In the genomic region with DNA sequence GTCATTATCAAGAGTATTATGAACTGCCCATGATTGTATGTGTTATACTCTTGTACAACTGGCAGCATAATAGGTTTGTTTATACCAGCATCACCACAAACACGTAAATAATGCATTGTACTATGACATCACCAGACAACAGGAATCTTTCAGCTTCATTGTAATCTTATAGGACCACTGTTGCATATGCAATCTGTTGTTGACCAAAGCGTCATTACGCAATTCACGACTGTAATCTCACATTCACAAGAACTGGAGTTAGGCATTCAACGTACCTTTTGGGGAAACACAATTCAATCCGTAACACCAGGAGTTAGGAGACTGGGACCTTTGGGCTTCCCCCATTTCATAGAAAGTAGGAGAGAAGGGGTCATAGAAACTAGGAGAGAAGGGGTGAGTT, we compare ENCODE assay signal across 36 cellular contexts. TPM values are rescaled to one million over a fixed set of nuclear protein-coding genes. Genes with fewer than 3 reads are reported as not detected.
A peak's percentile ranks its signal among the peaks of the same experiment; 100 is the strongest.
DNase-seq lines count a peak whose midpoint lies in the region; ATAC-seq, FAIRE-seq and TF ChIP-seq lines count a peak whose summit lies in the region.
"Had no signal": no experiment of that assay in that cellular context is flagged by ENCODE, and none has a peak within 500 bp of the region (broad histone marks: within the 10 kb centered on the region; RNA-seq: fewer than 3 reads in every experiment).

No MANE protein-coding gene starts in this region.

- no peak for FAIRE-seq in urothelium cell line (lab: Jason Lieb, UNC)

- ATAC-seq in WTC11 (no peak), GM18867 (IDR thresholded peaks at IDR 0.05; ENCODE audit: unreplicated experiment) (no peak)
- ATAC-seq: CD8-positive, alpha-beta T cell; Right ventricle myocardium inferior; SK-N-SH treated with all-trans-retinoic acid at 6 μM for 48 hours; T-helper 17 cell had no signal

- TF ChIP-seq EP300 in Ishikawa (IDR thresholded peaks at IDR 0.05; ENCODE audit: borderline replicate concordance): no peak

- H3K27me3 Mint-ChIP-seq in WTC11 (ENCODE audit: low read depth): no peaks in the 10 kb centered on the region; the same call in 1 of the 2 replicates
- H3K27me3 Mint-ChIP-seq: stimulated activated naive CD8-positive, alpha-beta T cell treated with anti-CD3 and anti-CD28 coated beads, Interleukin-15, Interleukin-2, amounts not matched to agents 100 ng/mL and 50 ng/mL, for 24 hours had no signal

- no peak overlapping the region for H3K4me3 Mint-ChIP-seq in WTC11
- H3K4me3 Mint-ChIP-seq: activated CD4-positive, alpha-beta memory T cell treated with anti-CD3 and anti-CD28 coated beads, Interleukin-2, amount 10 ng/mL, durations not matched to agents 7 days and 5 days; CD8-positive, alpha-beta T cell; memory B cell; stimulated activated naive CD8-positive, alpha-beta T cell treated with anti-CD3 and anti-CD28 coated beads, Interleukin-15, Interleukin-2, amounts not matched to agents 100 ng/mL and 50 ng/mL, for 24 hours; T-helper 17 cell had no signal

- TF ChIP-seq CTCF in AG10803 (conservative IDR thresholded peaks at IDR 0.05; ENCODE audit: low read length) (no peak), WTC11 (IDR thresholded peaks at IDR 0.05) (no peak), foreskin fibroblast (IDR thresholded peaks at IDR 0.05; ENCODE audit: low read depth, low read length) (no peak)

- no peak overlapping the region for H3K27ac Mint-ChIP-seq in WTC11
- H3K27ac Mint-ChIP-seq: activated CD4-positive, alpha-beta memory T cell treated with anti-CD3 and anti-CD28 coated beads, Interleukin-2, amount 10 ng/mL, durations not matched to agents 7 days and 5 days; activated T-helper 2 cell treated with anti-CD3 and anti-CD28 coated beads, Interferon-gamma antibody, Interleukin-2, Interleukin-4, amounts not matched to agents 10 μg/mL and 5 μg/mL and 100 μg/mL, durations not matched to agents 14 hours and 24 hours and 36 hours; CD8-positive, alpha-beta T cell; memory B cell; stimulated activated naive CD8-positive, alpha-beta T cell treated with anti-CD3 and anti-CD28 coated beads, Interleukin-15, Interleukin-2, amounts not matched to agents 100 ng/mL and 50 ng/mL, for 24 hours; T-helper 17 cell had no signal

- TF ChIP-seq RAD21 in Ishikawa (IDR thresholded peaks at IDR 0.05; ENCODE audit: low read depth): no peak

- H3K4me3 ChIP-seq in AG10803 (ENCODE audit: low read length) (no peak overlapping the region), foreskin fibroblast (ENCODE audit: low read depth in 1 of 2, low read length in 2 of 2) (no peak overlapping the region)
- H3K4me3 ChIP-seq: esophagus squamous epithelium, right atrium auricular region, spleen, testis, uterus had no signal

- POLR2A ChIA-PET in WTC11 (lab: Charles Lee): no interaction called here

- peaks cover 5% of the 10 kb centered on the region; the same call in 1 of the 2 replicates for H3K9me3 Mint-ChIP-seq in WTC11
- H3K9me3 Mint-ChIP-seq: activated CD4-positive, alpha-beta memory T cell treated with anti-CD3 and anti-CD28 coated beads, Interleukin-2, amount 10 ng/mL, durations not matched to agents 7 days and 5 days; activated T-helper 2 cell treated with anti-CD3 and anti-CD28 coated beads, Interferon-gamma antibody, Interleukin-2, Interleukin-4, amounts not matched to agents 10 μg/mL and 5 μg/mL and 100 μg/mL, durations not matched to agents 14 hours and 24 hours and 36 hours; CD8-positive, alpha-beta T cell; memory B cell had no signal

- H3K4me1 Mint-ChIP-seq in WTC11: peaks cover 15% of the 10 kb centered on the region
- H3K4me1 Mint-ChIP-seq: memory B cell had no signal

- CTCF ChIA-PET in WTC11 (lab: Charles Lee): no interaction called here

- H3K36me3 Mint-ChIP-seq in WTC11: no peaks in the 10 kb centered on the region
- H3K36me3 Mint-ChIP-seq: CD8-positive, alpha-beta T cell; memory B cell had no signal

- DNase-seq in AG10803 (ENCODE audit: low read depth): peak; percentile 29
- no peak for DNase-seq in WTC11 (ENCODE audit: low spot score)
- peak; percentile 30 to 54 for DNase-seq in foreskin fibroblast
- no peak for DNase-seq in urothelium cell line (ENCODE audit: low spot score)
- DNase-seq in stimulated activated naive CD4-positive, alpha-beta T cell (lab: John Stamatoyannopoulos, UW): no peak
- DNase-seq in T1000 (lab: John Stamatoyannopoulos, UW): no peak
- DNase-seq: activated CD4-positive, alpha-beta memory T cell treated with anti-CD3 and anti-CD28 coated beads, Interleukin-2, amount 10 ng/mL, durations not matched to agents 7 days and 5 days; activated CD4-positive, alpha-beta T cell treated with anti-CD3 and anti-CD28 coated beads for 1 hour; activated naive CD4-positive, alpha-beta T cell treated with anti-CD3 and anti-CD28 coated beads, Interleukin-2, amount 50 U/mL, for 16 hours; activated T-cell treated with anti-CD3 and anti-CD28 coated beads for 4 hours; amniotic stem cell; BE2C; brain microvascular endothelial cell; CD8-positive, alpha-beta T cell; esophagus squamous epithelium; H7; NCI-H1105 treated with DMSO at 0.1 percent for 48 hours; NCI-H187 treated with DMSO at 0.1 percent for 48 hours; NCI-H2171; NCI-H510A; spleen; stimulated activated CD4-positive, alpha-beta T cell treated with anti-CD3 and anti-CD28 coated beads, Interleukin-2, amount 100 ng/mL, for 24 hours; T-helper 17 cell; testis; uterus had no signal

TF ChIP-seq in Ishikawa, 13 proteins besides CTCF, POLR2A, EP300 and RAD21:
- peak; percentile 66 for TF ChIP-seq CEBPB (IDR thresholded peaks at IDR 0.05)
- no peak for TF ChIP-seq EGR1 (IDR thresholded peaks at IDR 0.05)

TF ChIP-seq in WTC11, 78 proteins besides CTCF, POLR2A, EP300 and RAD21:
- TF ChIP-seq ZNF281 (CRISPR knock-in tag; IDR thresholded peaks at IDR 0.05): no peak
- 0 out of 2 replicates have a peak, but pooled peaks have one; percentile 2 for TF ChIP-seq HMGA2 (CRISPR knock-in tag; IDR thresholded peaks at IDR 0.05)

RNA-seq across cellular contexts. Expression of gene ARSI, which starts 20.4 kb away (rescaled TPM):
- total RNA-seq in WTC11 (2021): 5.9 to 6.9 TPM (median 6.6 TPM) in 3 replicates
- total RNA-seq: activated CD4-positive, alpha-beta memory T cell treated with anti-CD3 and anti-CD28 coated beads, Interleukin-2, amount 10 ng/mL, durations not matched to agents 7 days and 5 days; activated T-helper 2 cell treated with anti-CD3 and anti-CD28 coated beads, Interferon-gamma antibody, Interleukin-2, Interleukin-4, amounts not matched to agents 10 μg/mL and 5 μg/mL and 100 μg/mL, durations not matched to agents 14 hours and 24 hours and 36 hours; OCI-LY7; T-helper 17 cell had no signal

RNA-seq across cellular contexts. Expression of gene CAMK2A, which starts 33.5 kb away (rescaled TPM):
- 0.13 to 0.16 TPM (median 0.14 TPM) in 3 replicates for total RNA-seq in WTC11 (2021)
- total RNA-seq: activated CD4-positive, alpha-beta memory T cell treated with anti-CD3 and anti-CD28 coated beads, Interleukin-2, amount 10 ng/mL, durations not matched to agents 7 days and 5 days; activated T-helper 2 cell treated with anti-CD3 and anti-CD28 coated beads, Interferon-gamma antibody, Interleukin-2, Interleukin-4, amounts not matched to agents 10 μg/mL and 5 μg/mL and 100 μg/mL, durations not matched to agents 14 hours and 24 hours and 36 hours; chondrocyte; glomerular endothelial cell; OCI-LY7; T-helper 17 cell had no signal

RNA-seq across cellular contexts. Expression of gene TCOF1, which starts 34.4 kb away (rescaled TPM):
- 130 to 174 TPM (median 133 TPM) in 3 replicates for total RNA-seq in WTC11 (2021)

Comparison
In these comparisons a context has a peak if more than half of its experiments do, and no peak if none do; other contexts are left out.
1. DNase-seq: peak in AG10803 (single experiment) and foreskin fibroblast (2 of 2); none in WTC11 (single experiment), urothelium cell line (single experiment), stimulated activated naive CD4-positive, alpha-beta T cell (0 of 6) and T1000 (single experiment).